ENCODE assay signal across 1 cellular context in genomic region chr17:58387834-58388233, GRCh38.
TF ChIP-seq lines count a peak whose summit lies in the region.

No MANE protein-coding gene starts in this region.

TF ChIP-seq in HepG2, 621 proteins besides CTCF, POLR2A, EP300 and RAD21:
- peak; percentile 53; the same call in 1 of the 2 replicates for TF ChIP-seq ZNF644 (CRISPR knock-in tag; IDR thresholded peaks at IDR 0.05; ENCODE audit: low read depth)
- no peak for TF ChIP-seq HNRNPH1 (optimal IDR thresholded peaks at IDR 0.05; ENCODE audit: low read depth, low read length)
- TF ChIP-seq ZNF547 (CRISPR knock-in tag; IDR thresholded peaks at IDR 0.05) = no peak
- TF ChIP-seq SIX1 (CRISPR knock-in tag; IDR thresholded peaks at IDR 0.05; ENCODE audit: borderline replicate concordance) = no peak
- peak; percentile 12; the same call in 1 of the 2 replicates for TF ChIP-seq ARID5B (CRISPR knock-in tag; IDR thresholded peaks at IDR 0.05)
- TF ChIP-seq HMG20A (CRISPR knock-in tag; IDR thresholded peaks at IDR 0.05; ENCODE audit: borderline replicate concordance) = peak; percentile 21; the same call in 1 of the 2 replicates
- no peak for TF ChIP-seq FOXA1 (IDR thresholded peaks at IDR 0.05)
- TF ChIP-seq FOXA1 (CRISPR knock-in tag; IDR thresholded peaks at IDR 0.05) = peak; percentile 37; the same call in 1 of the 2 replicates
- TF ChIP-seq JUN (CRISPR knock-in tag; IDR thresholded peaks at IDR 0.05) = no peak
- TF ChIP-seq ZNF891 (CRISPR knock-in tag; IDR thresholded peaks at IDR 0.05) = no peak
- no peak for TF ChIP-seq IRF1 (CRISPR knock-in tag; IDR thresholded peaks at IDR 0.05; ENCODE audit: low read depth)
- TF ChIP-seq ARID2 (CRISPR knock-in tag; IDR thresholded peaks at IDR 0.05; ENCODE audit: borderline replicate concordance) = no peak
- no peak for TF ChIP-seq SOX13 (IDR thresholded peaks at IDR 0.05)
- peak in 1 of 2 experiments; percentile 15; a peak in 1 of 4 replicates for TF ChIP-seq SOX13 (CRISPR knock-in tag; conservative IDR thresholded peaks at IDR 0.05 in 1 of 2, IDR thresholded peaks at IDR 0.05 in 1 of 2)
- no peak for TF ChIP-seq RBM22 (optimal IDR thresholded peaks at IDR 0.05; ENCODE audit: low read length)
- peak; percentile 56 for TF ChIP-seq FOSL2 (CRISPR knock-in tag; IDR thresholded peaks at IDR 0.05)
- 0 out of 2 replicates have a peak, but pooled peaks have one; percentile 13 for TF ChIP-seq SAP130 (CRISPR knock-in tag; IDR thresholded peaks at IDR 0.05; ENCODE audit: low read depth)
- TF ChIP-seq YEATS4 (CRISPR knock-in tag; IDR thresholded peaks at IDR 0.05; ENCODE audit: borderline replicate concordance) = no peak
- TF ChIP-seq PATZ1 (CRISPR knock-in tag; IDR thresholded peaks at IDR 0.05) = peak; percentile 75
- no peak for TF ChIP-seq TMF1 (CRISPR knock-in tag; IDR thresholded peaks at IDR 0.05; ENCODE audit: low read depth)
- TF ChIP-seq ZC3H13 (CRISPR knock-in tag; IDR thresholded peaks at IDR 0.05) = no peak
- no peak for TF ChIP-seq ZBTB42 (CRISPR knock-in tag; IDR thresholded peaks at IDR 0.05)
- no peak for TF ChIP-seq RFX5 (IDR thresholded peaks at IDR 0.05; ENCODE audit: low read depth, low read length)
- TF ChIP-seq KLF9 (CRISPR knock-in tag; IDR thresholded peaks at IDR 0.05; ENCODE audit: low read depth) = no peak
- TF ChIP-seq DDIT3 (CRISPR knock-in tag; IDR thresholded peaks at IDR 0.05) = no peak
- peak; percentile 36; the same call in 1 of the 2 replicates for TF ChIP-seq FOXA3 (CRISPR knock-in tag; IDR thresholded peaks at IDR 0.05)
- TF ChIP-seq TCF7 (IDR thresholded peaks at IDR 0.05; ENCODE audit: low read depth) = no peak
- TF ChIP-seq ZNF138 (CRISPR knock-in tag; IDR thresholded peaks at IDR 0.05; ENCODE audit: low read depth) = no peak
